14 cellular contexts compared by ENCODE assay signal in genomic region chr3:17573396-17573795, GRCh38.
DNase-seq lines count a peak whose midpoint lies in the region; ATAC-seq and TF ChIP-seq lines count a peak whose summit lies in the region.
"Had no signal": no experiment of that assay in that cellular context is flagged by ENCODE, and none has a peak within 500 bp of the region (broad histone marks: within the 10 kb centered on the region; RNA-seq: fewer than 3 reads in every experiment).

No MANE protein-coding gene starts in this region.

- H3K36me3 ChIP-seq in tibial artery: no peaks in the 10 kb centered on the region
- H3K36me3 ChIP-seq: neural progenitor cell had no signal

- H3K27ac Mint-ChIP-seq in memory B cell: no peak overlapping the region
- H3K27ac Mint-ChIP-seq in chondrocyte (ENCODE audit: unreplicated experiment): no peak overlapping the region
- H3K27ac Mint-ChIP-seq: neural progenitor cell; stimulated activated naive CD8-positive, alpha-beta T cell treated with anti-CD3 and anti-CD28 coated beads, Interleukin-15, Interleukin-2, amounts not matched to agents 100 ng/mL and 50 ng/mL, for 24 hours; T-helper 2 cell treated with Interferon-gamma antibody and Interleukin-4, amounts not matched to agents 5 μg/mL and 100 μg/mL, for 36 hours had no signal

- no peak for TF ChIP-seq CTCF in chondrocyte (IDR thresholded peaks at IDR 0.05)
- no peak for TF ChIP-seq CTCF in tibial artery (IDR thresholded peaks at IDR 0.05)

- peaks cover 7% of the 10 kb centered on the region for H3K4me1 Mint-ChIP-seq in memory B cell
- H3K4me1 Mint-ChIP-seq in chondrocyte (ENCODE audit: low read depth): peaks cover 5% of the 10 kb centered on the region
- H3K4me1 Mint-ChIP-seq: neural progenitor cell had no signal

- DNase-seq in memory B cell (ENCODE audit: low spot score in 2 of 2): no peak
- DNase-seq in chondrocyte (ENCODE audit: low spot score): no peak
- no peak for DNase-seq in NCI-H187 treated with DMSO at 0.1 percent for 48 hours (lab: John Stamatoyannopoulos, UW)
- DNase-seq in tibial artery: no peak
- DNase-seq: activated T-cell treated with anti-CD3 and anti-CD28 coated beads for 4 hours, DMS 273 treated with DMSO at 0.1 percent for 48 hours, NCI-H526 treated with DMSO at 0.1 percent for 48 hours had no signal

- peak; percentile 70 for ATAC-seq in GM19025 (IDR thresholded peaks at IDR 0.05; ENCODE audit: low read depth, unreplicated experiment)
- ATAC-seq in HG02571 (IDR thresholded peaks at IDR 0.05; ENCODE audit: unreplicated experiment): peak; percentile 92
- peak; percentile 96 for ATAC-seq in HG03354 (IDR thresholded peaks at IDR 0.05; ENCODE audit: poor library complexity, severe bottlenecking, unreplicated experiment)
- peak; percentile 37 for ATAC-seq in memory B cell (ENCODE audit: low read depth)

- no peaks in the 10 kb centered on the region for H3K9me3 ChIP-seq in tibial artery

- H3K4me3 Mint-ChIP-seq in memory B cell: no peak overlapping the region
- no peak overlapping the region for H3K4me3 Mint-ChIP-seq in chondrocyte (ENCODE audit: unreplicated experiment)
- H3K4me3 Mint-ChIP-seq: neural progenitor cell; stimulated activated naive CD8-positive, alpha-beta T cell treated with anti-CD3 and anti-CD28 coated beads, Interleukin-15, Interleukin-2, amounts not matched to agents 100 ng/mL and 50 ng/mL, for 24 hours; T-helper 2 cell treated with Interferon-gamma antibody and Interleukin-4, amounts not matched to agents 5 μg/mL and 100 μg/mL, for 36 hours had no signal

- H3K4me3 ChIP-seq in tibial artery: no peak overlapping the region
- H3K4me3 ChIP-seq: neural progenitor cell had no signal

- H3K9me3 Mint-ChIP-seq in memory B cell (no peaks in the 10 kb centered on the region), chondrocyte (ENCODE audit: low read depth) (no peaks in the 10 kb centered on the region)
- H3K9me3 Mint-ChIP-seq: neural progenitor cell; stimulated activated naive CD8-positive, alpha-beta T cell treated with anti-CD3 and anti-CD28 coated beads, Interleukin-15, Interleukin-2, amounts not matched to agents 100 ng/mL and 50 ng/mL, for 24 hours; T-helper 2 cell treated with Interferon-gamma antibody and Interleukin-4, amounts not matched to agents 5 μg/mL and 100 μg/mL, for 36 hours had no signal

- H3K27me3 Mint-ChIP-seq in memory B cell: no peaks in the 10 kb centered on the region
- H3K27me3 Mint-ChIP-seq in chondrocyte (ENCODE audit: low read depth): no peaks in the 10 kb centered on the region
- H3K27me3 Mint-ChIP-seq: stimulated activated naive CD8-positive, alpha-beta T cell treated with anti-CD3 and anti-CD28 coated beads, Interleukin-15, Interleukin-2, amounts not matched to agents 100 ng/mL and 50 ng/mL, for 24 hours had no signal

- H3K4me1 ChIP-seq in tibial artery: peaks cover 0 to 18% (median 0%) of the 10 kb centered on the region in 4 donors
- H3K4me1 ChIP-seq: neural progenitor cell had no signal

- no peak overlapping the region for H3K27ac ChIP-seq in tibial artery
- H3K27ac ChIP-seq: KMS-11, neural progenitor cell had no signal

- intact Hi-C loops in tibial artery (cut with DNase I; ENCODE audit: low total_unique reads): no loop called here

- peaks cover 1% of the 10 kb centered on the region for H3K36me3 Mint-ChIP-seq in memory B cell
- no peaks in the 10 kb centered on the region for H3K36me3 Mint-ChIP-seq in chondrocyte (ENCODE audit: low read depth)
- H3K36me3 Mint-ChIP-seq: neural progenitor cell had no signal

- H3K27me3 ChIP-seq in tibial artery: no peaks in the 10 kb centered on the region
- H3K27me3 ChIP-seq: neural progenitor cell had no signal

Comparison
In these comparisons a context has a peak if more than half of its experiments do, and no peak if none do; other contexts are left out.
1. ATAC-seq: peak in every context shown above with its lines; median percentile 96 in HG03354; 92 in HG02571; 70 in GM19025; 37 in memory B cell.